9 cellular contexts compared by ENCODE assay signal in genomic region chr17:28741358-28742349, GRCh38. TPM values are rescaled to one million over a fixed set of nuclear protein-coding genes. Genes with fewer than 3 reads are reported as not detected.
A peak's percentile ranks its signal among the peaks of the same experiment; 100 is the strongest.
DNase-seq lines count a peak whose midpoint lies in the region; ATAC-seq and TF ChIP-seq lines count a peak whose summit lies in the region.
"Had no signal": no experiment of that assay in that cellular context is flagged by ENCODE, and none has a peak within 500 bp of the region (broad histone marks: within the 10 kb centered on the region; RNA-seq: fewer than 3 reads in every experiment).

No MANE protein-coding gene starts in this region.

- in situ Hi-C loops in Panc1 (cut with HindIII; ENCODE audit: low pct_unique_long_range_greater_than_20kb, low sequenced_read_pairs): no loop called here

- peaks cover 21% of the 10 kb centered on the region for H3K4me1 ChIP-seq in Panc1 (ENCODE audit: control insufficient read depth, insufficient read depth, low read length)
- peaks cover 61% of the 10 kb centered on the region for H3K4me1 ChIP-seq in thymus (ENCODE audit: control insufficient read depth, insufficient read depth, low read length)
- peaks cover 16% of the 10 kb centered on the region for H3K4me1 ChIP-seq in prostate gland (replicated peaks)

- no peaks in the 10 kb centered on the region for H3K27me3 Mint-ChIP-seq in activated naive CD8-positive, alpha-beta T cell
- no peaks in the 10 kb centered on the region for H3K27me3 Mint-ChIP-seq in activated naive CD8-positive, alpha-beta T cell treated with anti-CD3 and anti-CD28 coated beads, Interleukin-2, amount 50 U/mL, for 24 hours

- H3K9me3 ChIP-seq in Panc1 (ENCODE audit: control insufficient read depth, insufficient read depth, low read depth, low read length) (no peaks in the 10 kb centered on the region), thymus (ENCODE audit: control insufficient read depth) (no peaks in the 10 kb centered on the region), prostate gland (no peaks in the 10 kb centered on the region)

- intact Hi-C loops in Panc1 (cut with micrococcal nuclease; ENCODE audit: unreplicated experiment): no loop called here
- intact Hi-C loops in prostate gland (cut with DNase I): loop anchor here (2.0 to 10.0 kb wide), 2 partner anchors 13 to 57 kb away; partner anchors contain the start of gene NEK8

- no peaks in the 10 kb centered on the region; the same call in 1 of the 2 replicates for H3K36me3 ChIP-seq in Panc1 (ENCODE audit: control insufficient read depth, insufficient read depth, low read length)
- H3K36me3 ChIP-seq in thymus (ENCODE audit: control insufficient read depth, insufficient read depth): no peaks in the 10 kb centered on the region
- no peaks in the 10 kb centered on the region for H3K36me3 ChIP-seq in prostate gland

- peaks cover 4% of the 10 kb centered on the region for H3K36me3 Mint-ChIP-seq in activated naive CD8-positive, alpha-beta T cell
- H3K36me3 Mint-ChIP-seq in activated naive CD8-positive, alpha-beta T cell treated with anti-CD3 and anti-CD28 coated beads, Interleukin-2, amount 50 U/mL, for 24 hours (ENCODE audit: low read depth): peaks cover 22% of the 10 kb centered on the region

- no peak for DNase-seq in activated naive CD8-positive, alpha-beta T cell treated with anti-CD3 and anti-CD28 coated beads, Interleukin-2, amount 50 U/mL, for 24 hours
- DNase-seq in Panc1 (ENCODE audit: low read depth, low spot score) (no peak), erythroblast (lab: John Stamatoyannopoulos, UW) (peak; percentile 44 to 63), NCI-H2081 (lab: John Stamatoyannopoulos, UW) (no peak), prostate gland (ENCODE audit: low spot score) (no peak)
- DNase-seq: PC-3 had no signal

- H3K4me3 ChIP-seq in Panc1 (ENCODE audit: low read depth in 2 of 2, low read length in 2 of 2): no peak overlapping the region
- H3K4me3 ChIP-seq in thymus (ENCODE audit: low read length): no peak overlapping the region
- no peak overlapping the region for H3K4me3 ChIP-seq in prostate gland

- H3K4me1 Mint-ChIP-seq in activated naive CD8-positive, alpha-beta T cell (ENCODE audit: low read depth): peaks cover 24% of the 10 kb centered on the region
- peaks cover 59% of the 10 kb centered on the region for H3K4me1 Mint-ChIP-seq in activated naive CD8-positive, alpha-beta T cell treated with anti-CD3 and anti-CD28 coated beads, Interleukin-2, amount 50 U/mL, for 24 hours

- TF ChIP-seq CTCF in Panc1 (IDR thresholded peaks at IDR 0.05) (no peak), prostate gland (IDR thresholded peaks at IDR 0.05) (no peak)

- 49% methylated on average over 19 of the region's 19 CpGs for WGBS in thymus
- WGBS in prostate gland: 74% methylated on average over 16 of the region's 19 CpGs

- H3K27ac ChIP-seq in Panc1 (ENCODE audit: low read length) (peak overlapping the region; percentile 31; the same call in 1 of the 2 replicates), thymus (ENCODE audit: low read depth) (peak overlapping the region; percentile 21), prostate gland (no peak overlapping the region)

- POLR2A ChIA-PET in Panc1 (lab: Charles Lee): no interaction called here

- no peaks in the 10 kb centered on the region for H3K9me3 Mint-ChIP-seq in activated naive CD8-positive, alpha-beta T cell (ENCODE audit: low read depth)
- H3K9me3 Mint-ChIP-seq in activated naive CD8-positive, alpha-beta T cell treated with anti-CD3 and anti-CD28 coated beads, Interleukin-2, amount 50 U/mL, for 24 hours: peaks cover 3% of the 10 kb centered on the region

- H3K4me3 Mint-ChIP-seq in activated naive CD8-positive, alpha-beta T cell: peak overlapping the region; percentile 47
- H3K4me3 Mint-ChIP-seq in activated naive CD8-positive, alpha-beta T cell treated with anti-CD3 and anti-CD28 coated beads, Interleukin-2, amount 50 U/mL, for 24 hours: no peak overlapping the region

- BruUV-seq in Panc1 (replicated peaks; lab: Mats Ljungman, UMichigan): no TSS peak

- CTCF ChIA-PET in Panc1 (lab: Charles Lee): no interaction called here

- no peak overlapping the region for H3K27ac Mint-ChIP-seq in activated naive CD8-positive, alpha-beta T cell
- H3K27ac Mint-ChIP-seq in activated naive CD8-positive, alpha-beta T cell treated with anti-CD3 and anti-CD28 coated beads, Interleukin-2, amount 50 U/mL, for 24 hours: no peak overlapping the region

- H3K27me3 ChIP-seq in Panc1 (ENCODE audit: control insufficient read depth, insufficient read depth, low read length): no peaks in the 10 kb centered on the region
- no peaks in the 10 kb centered on the region for H3K27me3 ChIP-seq in thymus (ENCODE audit: control insufficient read depth, insufficient read depth)
- no peaks in the 10 kb centered on the region for H3K27me3 ChIP-seq in prostate gland (replicated peaks; ENCODE audit: insufficient read depth)

- no peak for TF ChIP-seq POLR2A in erythroblast (IDR thresholded peaks at IDR 0.05; ENCODE audit: low read length)
- no peak for TF ChIP-seq POLR2A in prostate gland (IDR thresholded peaks at IDR 0.05)

- ATAC-seq in activated naive CD8-positive, alpha-beta T cell treated with anti-CD3 and anti-CD28 coated beads, Interleukin-2, amount 50 U/mL, for 24 hours: no peak
- ATAC-seq in Panc1: no peak
- ATAC-seq in HG03565 (IDR thresholded peaks at IDR 0.05; ENCODE audit: unreplicated experiment): no peak
- ATAC-seq: PC-3 had no signal

RNA-seq across cellular contexts. Expression of gene TRAF4, which starts 2.2 kb away (rescaled TPM):
- total RNA-seq in Panc1 (2021; ENCODE audit: unreplicated experiment): 108 TPM
- 83.8 TPM for polyA plus RNA-seq in Panc1 (2012; ENCODE audit: insufficient read length)
- polyA plus RNA-seq in thymus: 29.3 TPM
- total RNA-seq in prostate gland: 10 to 100 TPM; 43.1 to 59.8 TPM

RNA-seq across cellular contexts. Expression of gene NEK8, which starts 13.1 kb away (rescaled TPM):
- 11.9 TPM for total RNA-seq in Panc1 (2021; ENCODE audit: unreplicated experiment)
- polyA plus RNA-seq in Panc1 (2012; ENCODE audit: insufficient read length): 9.1 TPM
- polyA plus RNA-seq in thymus: 5.1 TPM
- 10 to 100 TPM in 1 of 2 donors, 1 to 10 TPM in 1; 5.1 to 13.2 TPM for total RNA-seq in prostate gland

RNA-seq across cellular contexts. Expression of gene TLCD1, which starts 15.6 kb away (rescaled TPM):
- 55.7 TPM for total RNA-seq in Panc1 (2021; ENCODE audit: unreplicated experiment)
- polyA plus RNA-seq in Panc1 (2012; ENCODE audit: insufficient read length): 52.2 TPM
- polyA plus RNA-seq in thymus: 9.2 TPM
- 10 to 100 TPM in 1 of 2 donors, 1 to 10 TPM in 1; 5.3 to 19.6 TPM for total RNA-seq in prostate gland

RNA-seq across cellular contexts. Expression of gene RPL23A, which starts 21.9 kb away (rescaled TPM):
- total RNA-seq in Panc1 (2021; ENCODE audit: unreplicated experiment): 1,475 TPM
- 1,113 TPM for polyA plus RNA-seq in Panc1 (2012; ENCODE audit: insufficient read length)
- 1,777 TPM for polyA plus RNA-seq in thymus
- total RNA-seq in prostate gland: 100 to 1,000 TPM; 417 to 657 TPM

RNA-seq across cellular contexts. Expression of gene RAB34, which starts 24.0 kb away (rescaled TPM):
- 284 TPM for total RNA-seq in Panc1 (2021; ENCODE audit: unreplicated experiment)
- 260 TPM for polyA plus RNA-seq in Panc1 (2012; ENCODE audit: insufficient read length)
- 81.9 TPM for polyA plus RNA-seq in thymus
- 100 to 1,000 TPM; 165 to 181 TPM for total RNA-seq in prostate gland

Comparison
In these comparisons a context has a peak if more than half of its experiments do, and no peak if none do; other contexts are left out.
1. DNase-seq: peak in erythroblast (2 of 2); none in activated naive CD8-positive, alpha-beta T cell treated with anti-CD3 and anti-CD28 coated beads, Interleukin-2, amount 50 U/mL, for 24 hours (single experiment), Panc1 (single experiment), NCI-H2081 (0 of 2) and prostate gland (single experiment).
2. H3K27ac ChIP-seq: peak in Panc1 (single experiment) and thymus (single experiment); none in prostate gland (0 of 2).